8 cellular contexts compared by ENCODE assay signal in the genomic region with DNA sequence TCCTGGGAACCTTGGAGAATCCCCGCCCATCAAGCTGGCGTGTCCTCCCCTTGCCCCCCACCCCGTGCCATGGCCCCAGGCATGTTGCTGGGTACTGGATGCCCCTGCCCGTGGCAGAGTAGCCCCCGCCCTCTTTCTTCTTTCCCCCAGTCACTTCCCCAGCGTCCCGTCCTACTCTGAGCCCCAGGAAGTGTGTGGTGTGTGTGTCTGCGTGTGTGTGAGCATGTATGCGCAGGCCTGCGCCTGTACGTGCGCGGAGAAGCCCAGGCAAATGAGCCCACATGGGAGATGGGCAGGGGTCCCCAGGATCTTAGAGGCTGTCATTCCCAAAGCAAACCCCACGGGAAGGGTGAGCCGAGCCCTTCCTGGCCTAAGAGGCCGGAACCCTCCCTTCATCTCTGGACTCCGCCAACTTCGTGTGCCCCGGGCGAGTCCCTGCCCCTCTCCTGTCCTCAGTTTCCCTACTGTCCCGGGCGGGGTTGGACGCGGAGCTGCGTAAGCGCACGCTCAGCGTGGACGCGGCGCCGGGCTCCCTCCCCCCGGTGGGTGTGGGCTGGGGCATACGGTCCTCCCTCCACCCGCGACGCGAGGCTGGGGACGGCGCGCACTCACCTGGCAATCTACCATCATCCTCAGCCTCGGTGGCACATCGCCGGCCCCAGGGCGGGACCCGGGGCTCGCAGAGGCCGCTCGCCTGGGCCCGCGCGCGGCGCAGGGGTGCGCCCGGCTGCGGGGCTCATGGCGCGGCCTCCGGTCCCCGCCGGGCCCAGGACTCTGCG. TPM values are rescaled to one million over a fixed set of nuclear protein-coding genes. Genes with fewer than 3 reads are reported as not detected.
DNase-seq lines count a peak whose midpoint lies in the region; ATAC-seq, FAIRE-seq and TF ChIP-seq lines count a peak whose summit lies in the region.

No MANE protein-coding gene starts in this region.

- peak overlapping the region; percentile 8 for H2AFZ ChIP-seq in GM12878 (ENCODE audit: control insufficient read depth, low read depth, low read length)

- peaks cover 0 to 15% (median 0%) of the 10 kb centered on the region in 3 donors for H3K36me3 Mint-ChIP-seq in CD8-positive, alpha-beta memory T cell
- no peaks in the 10 kb centered on the region for H3K36me3 Mint-ChIP-seq in T-cell

- POLR2A ChIA-PET in CD8-positive, alpha-beta memory T cell (lab: Charles Lee), result interaction anchor here (1.1 to 3.3 kb wide), 4 partner anchors 15 to 118 kb away, joined by 4 to 16 read pairs (median 5); partner anchors contain the start of gene GTF3C5
- POLR2A ChIA-PET in T-cell (lab: Charles Lee) (interaction anchor here in 1 of 2 donors (1.0 to 1.3 kb wide), 2 partner anchors 19 to 118 kb away, joined by 3 to 5 read pairs; partner anchors contain the start of gene GTF3C5), GM12878 (lab: Charles Lee) (interaction anchor here (1.0 to 3.2 kb wide), 4 partner anchors 29 to 337 kb away, joined by 4 to 20 read pairs (median 11); partner anchors contain the start of gene RALGDS)

- intact Hi-C loops in GM12878 (cut with micrococcal nuclease; ENCODE audit: unreplicated experiment), result loop anchor here (1.0 to 5.0 kb wide), 2 partner anchors 27 to 126 kb away; partner anchors contain the start of gene RALGDS

- WGBS in GM12878 (ENCODE audit: insufficient coverage, insufficient replicate concordance, low lambda C conversion rate, missing lambda C conversion rate), result under 1% methylated on average over 37 of the region's 63 CpGs

- TF ChIP-seq POLR2A in GM12878 (IDR thresholded peaks at IDR 0.05; ENCODE audit: low read depth, low read length), result no peak

- H3K27ac ChIP-seq in CD8-positive, alpha-beta memory T cell (ENCODE audit: low read depth, low read length), result peak overlapping the region; percentile 95
- peak overlapping the region; percentile 72 for H3K27ac ChIP-seq in GM12878 (ENCODE audit: control insufficient read depth, insufficient read depth)
- H3K27ac ChIP-seq in iPS-18a (ENCODE audit: low read length), result no peak overlapping the region

- no peak for TF ChIP-seq EP300 in GM12878 (IDR thresholded peaks at IDR 0.05; ENCODE audit: borderline replicate concordance in 1 of 2, control insufficient read depth in 1 of 2, low read depth in 2 of 2, low read length in 2 of 2)

- H3K79me2 ChIP-seq in GM12878 (ENCODE audit: control insufficient read depth, insufficient read depth, low read length), result peaks cover 42% of the 10 kb centered on the region

- peak overlapping the region; percentile 94 for H3K4me2 ChIP-seq in GM12878 (ENCODE audit: control insufficient read depth, insufficient read depth)

- no peaks in the 10 kb centered on the region for H3K9me3 Mint-ChIP-seq in CD8-positive, alpha-beta memory T cell
- H3K9me3 Mint-ChIP-seq in T-cell, result no peaks in the 10 kb centered on the region

- H4K20me1 ChIP-seq in GM12878 (ENCODE audit: control insufficient read depth, insufficient read depth), result no peaks in the 10 kb centered on the region

- ATAC-seq in GM19452 (IDR thresholded peaks at IDR 0.05; ENCODE audit: unreplicated experiment) (peak; percentile 25), HG03565 (IDR thresholded peaks at IDR 0.05; ENCODE audit: unreplicated experiment) (peak; percentile 12), T-cell (replicated peaks in 1 of 4) (peak; percentile 26 to 48 (median 40)), GM12878 (peak; percentile 32)

- no peaks in the 10 kb centered on the region for H3K9me3 ChIP-seq in CD8-positive, alpha-beta memory T cell (ENCODE audit: low read length)
- H3K9me3 ChIP-seq in GM12878 (replicated peaks; ENCODE audit: control insufficient read depth, insufficient read depth, low read length) (no peaks in the 10 kb centered on the region), iPS-18a (ENCODE audit: control insufficient read depth, low read depth, low read length) (no peaks in the 10 kb centered on the region)

- H3K9ac ChIP-seq in GM12878 (ENCODE audit: control insufficient read depth, insufficient read depth, low read length) (peak overlapping the region; percentile 65), iPS-18a (ENCODE audit: low read length) (peak overlapping the region; percentile 59)

- FAIRE-seq in GM12878 (lab: Jason Lieb, UNC) (peak; percentile 13), frontal cortex (lab: Jason Lieb, UNC) (no peak)

- no peak for TF ChIP-seq CTCF in GM12878 (IDR thresholded peaks at IDR 0.05 in 2 of 3, conservative IDR thresholded peaks at IDR 0.05 in 1 of 3; ENCODE audit: control insufficient read depth in 2 of 3, extremely low read depth in 1 of 3, insufficient read depth in 1 of 3, low read depth in 3 of 3, low read length in 3 of 3)

- no peaks in the 10 kb centered on the region for H3K27me3 ChIP-seq in CD8-positive, alpha-beta memory T cell (ENCODE audit: insufficient read depth, low read length, poor library complexity, severe bottlenecking)
- H3K27me3 ChIP-seq in GM12878 (replicated peaks in 1 of 2; ENCODE audit: control insufficient read depth in 2 of 2, insufficient read depth in 2 of 2, low read length in 1 of 2) (no peaks in the 10 kb centered on the region), iPS-18a (ENCODE audit: control insufficient read depth, insufficient read depth, low read length) (peaks cover 17% of the 10 kb centered on the region)

- TF ChIP-seq RAD21 in GM12878 (IDR thresholded peaks at IDR 0.05; ENCODE audit: insufficient read depth, low read depth, low read length), result no peak

- H3K36me3 ChIP-seq in CD8-positive, alpha-beta memory T cell (ENCODE audit: insufficient read depth, low read length), result no peaks in the 10 kb centered on the region
- H3K36me3 ChIP-seq in GM12878 (ENCODE audit: control insufficient read depth in 2 of 2, insufficient read depth in 2 of 2, low read length in 1 of 2), result no peaks in the 10 kb centered on the region
- no peaks in the 10 kb centered on the region for H3K36me3 ChIP-seq in iPS-18a (ENCODE audit: control insufficient read depth, low read depth, low read length)

- peak; percentile 49 to 82 (median 73) for DNase-seq in CD8-positive, alpha-beta memory T cell
- DNase-seq in T-cell, result peak in 33 of 34 experiments; percentile 50 to 83 (median 63)
- no peak for DNase-seq in GM12878 (ENCODE audit: low read depth, low spot score)
- DNase-seq in stimulated activated CD4-positive, alpha-beta T cell treated with anti-CD3 and anti-CD28 coated beads, Interleukin-12 subunit alpha, Interleukin-12 subunit beta, amount 100 ng/mL, for 4 hours, result peak; percentile 52
- no peak for DNase-seq in frontal cortex (ENCODE audit: low spot score in 2 of 2)

- SMC1A ChIA-PET in GM12878 (lab: Charles Lee; ENCODE audit: uncharacterized antibody, unreplicated experiment), result interaction anchor here (1.2 to 2.2 kb wide), 3 partner anchors 30 to 126 kb away, joined by 3 to 11 read pairs (median 3); no protein-coding TSS in a partner anchor

- peak overlapping the region; percentile 88 for H3K4me3 ChIP-seq in CD8-positive, alpha-beta memory T cell (ENCODE audit: low read length)
- H3K4me3 ChIP-seq in GM12878 (peak overlapping the region; percentile 78), iPS-18a (ENCODE audit: low read length) (peak overlapping the region; percentile 52)

- no peaks in the 10 kb centered on the region for H3K27me3 Mint-ChIP-seq in CD8-positive, alpha-beta memory T cell
- no peaks in the 10 kb centered on the region for H3K27me3 Mint-ChIP-seq in T-cell

- H3K4me1 Mint-ChIP-seq in CD8-positive, alpha-beta memory T cell, result peaks cover 39 to 50% (median 40%) of the 10 kb centered on the region in 3 donors
- H3K4me1 Mint-ChIP-seq in T-cell, result peaks cover 44 to 48% (median 46%) of the 10 kb centered on the region in 3 donors

- peaks cover 37% of the 10 kb centered on the region for H3K4me1 ChIP-seq in CD8-positive, alpha-beta memory T cell (ENCODE audit: insufficient read depth, low read length)
- H3K4me1 ChIP-seq in GM12878 (ENCODE audit: control insufficient read depth, insufficient read depth, low read length) (peaks cover 20% of the 10 kb centered on the region), iPS-18a (ENCODE audit: control insufficient read depth, low read depth, low read length) (peaks cover 11% of the 10 kb centered on the region)

- CTCF ChIA-PET in CD8-positive, alpha-beta memory T cell (lab: Charles Lee), result interaction anchor here (0.7 to 11.8 kb wide), 15 partner anchors 8 to 126 kb away, joined by 3 to 521 read pairs (median 7); partner anchors contain the start of genes GTF3C5 and RALGDS
- CTCF ChIA-PET in T-cell (lab: Charles Lee) (interaction anchor here in 1 of 2 donors (1.4 to 3.3 kb wide), 3 partner anchors 15 to 118 kb away, joined by 4 to 15 read pairs (median 14); partner anchors contain the start of gene GTF3C5), GM12878 (lab: Yijun Ruan, JAX) (interaction anchor here (0.7 to 8.7 kb wide), 14 partner anchors 11 to 329 kb away, joined by 3 to 401 read pairs (median 7); partner anchors contain the start of genes GFI1B, GTF3C5 and RALGDS)

- H3K27ac Mint-ChIP-seq in CD8-positive, alpha-beta memory T cell, result peak overlapping the region; percentile 98 to 100 (median 99)
- H3K27ac Mint-ChIP-seq in T-cell, result peak overlapping the region; percentile 96 to 97

- no TSS peak for BruUV-seq in GM12878 (replicated peaks; lab: Mats Ljungman, UMichigan)

- RAD21 ChIA-PET in GM12878 (lab: Charles Lee; ENCODE audit: unreplicated experiment), result interaction anchor here (0.8 to 8.2 kb wide), 5 partner anchors 32 to 171 kb away, joined by 5 to 219 read pairs (median 5); partner anchors contain the start of gene RALGDS

- in situ Hi-C loops in GM12878 (cut with MboI), result loop anchor here (5.0 to 25.0 kb wide), 2 partner anchors 41 to 1886 kb away; no protein-coding TSS in a partner anchor

- peak overlapping the region; percentile 86 to 95 (median 91) for H3K4me3 Mint-ChIP-seq in CD8-positive, alpha-beta memory T cell
- H3K4me3 Mint-ChIP-seq in T-cell, result peak overlapping the region; percentile 87 to 94 (median 89)

RNA-seq across cellular contexts. Expression of gene GBGT1, which starts 15.2 kb away (rescaled TPM):
- total RNA-seq in CD8-positive, alpha-beta memory T cell, result 1 to 10 TPM; 1.8 to 2.6 TPM
- not detected for polyA plus RNA-seq in CD8-positive, alpha-beta memory T cell
- total RNA-seq in T-cell, result 10 to 100 TPM in 2 of 5 donors, 1 to 10 TPM in 3; 1.3 to 13.3 (median 7.9) TPM
- 19.1 and 27.5 TPM in 2 replicates for total RNA-seq in GM12878 (2013; cell fraction: nucleolus; rRNA removed)
- 0.68 and 1.5 TPM in 2 replicates for total RNA-seq in GM12878 (2014; rRNA removed)
- total RNA-seq in GM12878 (2014; rRNA removed; fragmentation: Illumina TruSeq; extraction: Trizol), result 0.45 and 0.74 TPM in 2 replicates
- 1.3 and 1.4 TPM in 2 replicates for total RNA-seq in GM12878 (2021)
- 0.30 TPM for polyA plus RNA-seq in GM12878 (2011; ENCODE audit: low read depth)
- 0.59 and 1.8 TPM in 2 replicates for polyA plus RNA-seq in GM12878 (2011; rRNA removed)
- 1.8 and 2.2 TPM in 2 replicates for polyA plus RNA-seq in GM12878 (2011; cell fraction: cytosol; rRNA removed)
- polyA plus RNA-seq in GM12878 (2011; cell fraction: nucleus; rRNA removed), result 5.1 and 5.4 TPM in 2 replicates
- 1.1 and 1.6 TPM in 2 replicates for polyA plus RNA-seq in GM12878 (2012)
- polyA plus RNA-seq in GM12878 (2014; fragmentation: Illumina TruSeq; extraction: Trizol), result 0.33 and 0.53 TPM in 2 replicates
- under 1 TPM; 0.08 to 0.11 TPM for polyA plus RNA-seq in GM12878 (2014; fragmentation: Nextera tagmentation; extraction: Ambion mirVana)
- 1.4 and 1.9 TPM in 2 replicates for polyA plus RNA-seq in GM12878 (2014; rRNA removed)
- polyA plus RNA-seq in GM12878 (2016; fragmentation: Nextera tagmentation; extraction: Ambion mirVana), result under 1 TPM; 0.12 to 0.28 TPM
- polyA minus RNA-seq in GM12878 (2011; rRNA and poly(A)+ RNA removed), result 3.3 and 4.6 TPM in 2 replicates
- 1.5 and 2.1 TPM in 2 replicates for polyA minus RNA-seq in GM12878 (2011; cell fraction: cytosol; rRNA and poly(A)+ RNA removed)
- 4.8 and 6.5 TPM in 2 replicates for polyA minus RNA-seq in GM12878 (2011; cell fraction: nucleus; rRNA and poly(A)+ RNA removed)
- total RNA-seq in frontal cortex, result 2.0 TPM

RNA-seq across cellular contexts. Expression of gene RALGDS, which starts 27.5 kb away (rescaled TPM):
- total RNA-seq in CD8-positive, alpha-beta memory T cell, result 10 to 100 TPM; 59.1 to 67.8 TPM
- 78.0 TPM for polyA plus RNA-seq in CD8-positive, alpha-beta memory T cell
- total RNA-seq in T-cell (100 to 1,000 TPM in 4 of 5 donors, 10 to 100 TPM in 1; 81.0 to 161 (median 137) TPM), GM12878 (2014; rRNA removed) (29.7 and 34.1 TPM in 2 replicates), GM12878 (2014; rRNA removed; fragmentation: Illumina TruSeq; extraction: Trizol) (17.4 and 19.3 TPM in 2 replicates), GM12878 (2021) (30.1 and 33.3 TPM in 2 replicates), frontal cortex (79.9 TPM)
- 87.1 and 89.7 TPM in 2 replicates for total RNA-seq in GM12878 (2013; cell fraction: nucleolus; rRNA removed)
- 15.0 TPM for polyA plus RNA-seq in GM12878 (2011; ENCODE audit: low read depth)
- polyA plus RNA-seq in GM12878 (2011; rRNA removed) (33.7 and 48.6 TPM in 2 replicates), GM12878 (2014; fragmentation: Illumina TruSeq; extraction: Trizol) (8.4 and 23.1 TPM in 2 replicates), GM12878 (2014; fragmentation: Nextera tagmentation; extraction: Ambion mirVana) (1 to 10 TPM; 1.3 to 2.0 TPM), GM12878 (2014; rRNA removed) (43.7 and 49.3 TPM in 2 replicates), GM12878 (2016; fragmentation: Nextera tagmentation; extraction: Ambion mirVana) (10 to 100 TPM in 1 of 2 experiments, 1 to 10 TPM in 1; 7.6 to 13.3 TPM)
- 56.3 and 59.0 TPM in 2 replicates for polyA plus RNA-seq in GM12878 (2011; cell fraction: cytosol; rRNA removed)
- 264 and 316 TPM in 2 replicates for polyA plus RNA-seq in GM12878 (2011; cell fraction: nucleus; rRNA removed)
- 22.6 and 37.4 TPM in 2 replicates for polyA plus RNA-seq in GM12878 (2012)
- 22.2 and 36.1 TPM in 2 replicates for polyA minus RNA-seq in GM12878 (2011; rRNA and poly(A)+ RNA removed)
- 9.8 and 20.6 TPM in 2 replicates for polyA minus RNA-seq in GM12878 (2011; cell fraction: cytosol; rRNA and poly(A)+ RNA removed)
- polyA minus RNA-seq in GM12878 (2011; cell fraction: nucleus; rRNA and poly(A)+ RNA removed), result 38.2 and 39.3 TPM in 2 replicates

Comparison
In these comparisons a context has a peak if more than half of its experiments do, and no peak if none do; other contexts are left out.
1. DNase-seq: peak in CD8-positive, alpha-beta memory T cell (5 of 5), T-cell (33 of 34) and stimulated activated CD4-positive, alpha-beta T cell treated with anti-CD3 and anti-CD28 coated beads, Interleukin-12 subunit alpha, Interleukin-12 subunit beta, amount 100 ng/mL, for 4 hours (single experiment); none in GM12878 (single experiment) and frontal cortex (0 of 2).
2. Peak in every context shown above with its lines, with median percentiles within 50 percentile points of each other: H3K4me3 ChIP-seq and ATAC-seq.